ENCODE assay signal across 10 cellular contexts in the genomic region with DNA sequence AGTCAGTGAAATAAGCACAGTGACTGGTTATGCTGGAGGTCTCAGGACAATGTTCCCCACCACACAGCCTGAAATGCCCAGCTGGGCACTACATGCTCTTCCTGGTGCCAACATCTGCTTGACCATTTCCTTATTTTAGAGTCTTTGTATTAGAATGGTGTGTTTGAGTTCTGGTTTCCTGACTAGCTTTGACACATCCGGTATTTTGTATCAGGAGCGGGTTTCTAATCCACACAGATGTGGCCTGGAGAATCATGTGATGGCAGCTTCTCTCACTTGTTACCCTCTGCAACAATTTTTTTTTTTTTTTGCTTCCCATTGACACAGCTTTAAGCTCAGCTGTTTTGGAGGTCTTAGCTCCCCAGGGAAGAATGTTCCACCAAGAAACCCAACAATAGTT.
"Had no signal": no experiment of that assay in that cellular context is flagged by ENCODE, and none has a peak within 500 bp of the region (broad histone marks: within the 10 kb centered on the region; RNA-seq: fewer than 3 reads in every experiment).

No MANE protein-coding gene starts in this region.

- H3K9me3 ChIP-seq: ascending aorta, esophagus squamous epithelium, testis had no signal

- DNase-seq: activated CD4-positive, alpha-beta memory T cell treated with anti-CD3 and anti-CD28 coated beads, Interleukin-2, amount 10 ng/mL, durations not matched to agents 7 days and 5 days; activated CD4-positive, alpha-beta T cell treated with anti-CD3 and anti-CD28 coated beads for 1 hour; activated CD8-positive, alpha-beta memory T cell treated with anti-CD3 and anti-CD28 coated beads, Interleukin-2, amount 50 U/mL, for 48 hours; esophagus squamous epithelium; foreskin fibroblast; stimulated activated CD4-positive, alpha-beta T cell treated with anti-CD3 and anti-CD28 coated beads, Interleukin-4, amount 100 ng/mL, for 24 hours; stimulated activated naive CD8-positive, alpha-beta T cell treated with anti-CD3 and anti-CD28 coated beads, Interleukin-15, amount 100 ng/mL, for 72 hours; T-helper 9 cell had no signal

- H3K27me3 ChIP-seq: ascending aorta, testis had no signal

- H3K27ac ChIP-seq: ascending aorta, esophagus squamous epithelium, testis had no signal

- H3K4me1 ChIP-seq: ascending aorta, testis had no signal

- H3K4me3 ChIP-seq: ascending aorta, esophagus squamous epithelium, testis had no signal

- H3K36me3 ChIP-seq: ascending aorta, esophagus squamous epithelium had no signal
